Comparison of ENCODE assay signal across 20 cellular contexts in the genomic region with DNA sequence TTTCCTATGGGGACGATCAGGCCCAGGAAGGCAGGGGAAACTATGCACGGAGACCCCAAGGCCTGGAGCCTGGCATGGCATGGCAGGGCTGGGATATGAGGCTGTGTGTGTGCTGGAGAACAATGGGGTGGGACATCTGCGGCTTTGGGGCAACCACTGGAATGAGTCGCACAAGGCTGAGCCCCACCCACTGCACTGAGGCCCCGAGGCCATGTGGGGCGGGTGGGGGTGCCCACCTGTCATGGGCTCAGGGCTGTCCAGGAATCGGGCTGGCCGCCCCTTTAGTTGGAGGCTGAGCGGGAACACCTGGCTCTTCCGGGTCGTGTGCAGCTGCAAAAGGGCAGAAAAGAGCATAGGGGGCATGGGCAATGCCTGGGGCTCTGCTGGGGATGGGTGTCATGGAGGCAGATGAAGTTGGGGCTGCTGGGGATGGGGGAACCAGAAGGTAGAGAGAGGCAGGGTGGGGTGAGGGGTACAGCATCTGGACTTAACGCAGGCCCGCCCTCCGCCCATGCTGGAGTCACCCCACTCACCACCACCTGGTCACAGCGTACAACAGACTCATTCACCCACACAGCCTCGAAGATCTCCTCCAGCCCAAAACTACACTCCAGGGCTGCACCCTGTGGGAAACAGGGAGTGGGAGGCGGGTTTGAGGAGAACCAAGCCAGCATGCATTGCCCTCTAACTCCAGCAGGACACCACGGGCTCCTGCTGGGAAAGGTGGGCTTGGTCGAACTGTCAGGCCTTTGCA. TPM values are rescaled to one million over a fixed set of nuclear protein-coding genes. Genes with fewer than 3 reads are reported as not detected.
DNase-seq lines count a peak whose midpoint lies in the region; ATAC-seq lines count a peak whose summit lies in the region.
"Had no signal": no experiment of that assay in that cellular context is flagged by ENCODE, and none has a peak within 500 bp of the region (broad histone marks: within the 10 kb centered on the region; RNA-seq: fewer than 3 reads in every experiment).

No MANE protein-coding gene starts in this region.

- H3K9me3 ChIP-seq in KOPT-K1 (ENCODE audit: insufficient read depth, low read length, poor library complexity, severe bottlenecking): no peaks in the 10 kb centered on the region
- H3K9me3 ChIP-seq: adrenal gland, BE2C, sigmoid colon had no signal

- no peak for ATAC-seq in effector memory CD8-positive, alpha-beta T cell (replicated peaks)
- no peak for ATAC-seq in stimulated activated memory B cell treated with anti-CD40 and anti-IgM and Interleukin-4, amounts not matched to agents 10 μg/mL and 1 μg/mL and 100 μg/mL, for 72 hours
- ATAC-seq in GM21423 (IDR thresholded peaks at IDR 0.05; ENCODE audit: unreplicated experiment): no peak
- ATAC-seq in activated T-cell treated with anti-CD3 and anti-CD28 coated beads, Interleukin-2, amount 50 U/mL, for 4 hours: no peak
- no peak for ATAC-seq in GM21723 (IDR thresholded peaks at IDR 0.05; ENCODE audit: unreplicated experiment)
- ATAC-seq: HCT116 had no signal

- peaks cover 63% of the 10 kb centered on the region for H3K36me3 Mint-ChIP-seq in effector memory CD8-positive, alpha-beta T cell (ENCODE audit: insufficient read depth)
- H3K36me3 Mint-ChIP-seq in stimulated activated memory B cell treated with anti-CD40 and anti-IgM and Interleukin-4, amounts not matched to agents 10 μg/mL and 1 μg/mL and 100 μg/mL, for 72 hours: no peaks in the 10 kb centered on the region
- H3K36me3 Mint-ChIP-seq in activated T-cell treated with anti-CD3 and anti-CD28 coated beads, Interleukin-2, amount 50 U/mL, for 4 hours (ENCODE audit: insufficient read depth): peaks cover 2% of the 10 kb centered on the region
- H3K36me3 Mint-ChIP-seq: WTC11 had no signal

- H3K36me3 ChIP-seq in KOPT-K1 (ENCODE audit: insufficient read depth, low read length): no peaks in the 10 kb centered on the region
- H3K36me3 ChIP-seq: cardiac muscle cell had no signal

- peak overlapping the region; percentile 80 for H3K27ac ChIP-seq in KOPT-K1 (ENCODE audit: low read depth, low read length, poor library complexity, severe bottlenecking)
- H3K27ac ChIP-seq: cardiac muscle cell, hepatocyte had no signal

- no peaks in the 10 kb centered on the region for H3K9me3 Mint-ChIP-seq in effector memory CD8-positive, alpha-beta T cell
- no peaks in the 10 kb centered on the region for H3K9me3 Mint-ChIP-seq in stimulated activated memory B cell treated with anti-CD40 and anti-IgM and Interleukin-4, amounts not matched to agents 10 μg/mL and 1 μg/mL and 100 μg/mL, for 72 hours
- no peaks in the 10 kb centered on the region for H3K9me3 Mint-ChIP-seq in activated T-cell treated with anti-CD3 and anti-CD28 coated beads, Interleukin-2, amount 50 U/mL, for 4 hours
- H3K9me3 Mint-ChIP-seq: activated T-helper 1 cell treated with anti-CD3 and anti-CD28 coated beads, Interleukin-12 subunit alpha, Interleukin-12 subunit beta, Interleukin-2, Interleukin-4 antibody, amounts not matched to agents 30 ng/mL and 10 ng/mL and 1 ng/mL, durations not matched to agents 14 hours and 24 hours and 36 hours; WTC11 had no signal

- H3K27ac Mint-ChIP-seq in effector memory CD8-positive, alpha-beta T cell: peak overlapping the region; percentile 93 to 95
- H3K27ac Mint-ChIP-seq in stimulated activated memory B cell treated with anti-CD40 and anti-IgM and Interleukin-4, amounts not matched to agents 10 μg/mL and 1 μg/mL and 100 μg/mL, for 72 hours: peak overlapping the region; percentile 91
- H3K27ac Mint-ChIP-seq: activated T-helper 1 cell treated with anti-CD3 and anti-CD28 coated beads, Interleukin-12 subunit alpha, Interleukin-12 subunit beta, Interleukin-2, Interleukin-4 antibody, amounts not matched to agents 30 ng/mL and 10 ng/mL and 1 ng/mL, durations not matched to agents 14 hours and 24 hours and 36 hours had no signal

- DNase-seq in COLO668 (lab: John Stamatoyannopoulos, UW; ENCODE audit: unreplicated experiment): peak; percentile 5
- DNase-seq in effector memory CD8-positive, alpha-beta T cell: no peak
- no peak for DNase-seq in activated T-cell treated with anti-CD3 and anti-CD28 coated beads, Interleukin-2, amount 50 U/mL, for 4 hours
- DNase-seq: activated CD8-positive, alpha-beta memory T cell treated with anti-CD3 and anti-CD28 coated beads for 24 hours; adrenal gland; BE2C; DMS79; sigmoid colon; T-helper 1 cell had no signal

- peaks cover 42 to 61% of the 10 kb centered on the region in 2 donors for H3K4me1 Mint-ChIP-seq in effector memory CD8-positive, alpha-beta T cell (ENCODE audit: low read depth in 2 of 2)
- H3K4me1 Mint-ChIP-seq in stimulated activated memory B cell treated with anti-CD40 and anti-IgM and Interleukin-4, amounts not matched to agents 10 μg/mL and 1 μg/mL and 100 μg/mL, for 72 hours: peaks cover 71% of the 10 kb centered on the region
- H3K4me1 Mint-ChIP-seq in activated T-cell treated with anti-CD3 and anti-CD28 coated beads, Interleukin-2, amount 50 U/mL, for 4 hours (ENCODE audit: low read depth): peaks cover 39% of the 10 kb centered on the region

- peak overlapping the region; percentile 25 to 64 for H3K4me3 Mint-ChIP-seq in effector memory CD8-positive, alpha-beta T cell
- H3K4me3 Mint-ChIP-seq in stimulated activated memory B cell treated with anti-CD40 and anti-IgM and Interleukin-4, amounts not matched to agents 10 μg/mL and 1 μg/mL and 100 μg/mL, for 72 hours: no peak overlapping the region
- no peak overlapping the region for H3K4me3 Mint-ChIP-seq in activated T-cell treated with anti-CD3 and anti-CD28 coated beads, Interleukin-2, amount 50 U/mL, for 4 hours
- H3K4me3 Mint-ChIP-seq: activated T-helper 1 cell treated with anti-CD3 and anti-CD28 coated beads, Interleukin-12 subunit alpha, Interleukin-12 subunit beta, Interleukin-2, Interleukin-4 antibody, amounts not matched to agents 30 ng/mL and 10 ng/mL and 1 ng/mL, durations not matched to agents 14 hours and 24 hours and 36 hours; WTC11 had no signal

- H3K27me3 Mint-ChIP-seq in effector memory CD8-positive, alpha-beta T cell: no peaks in the 10 kb centered on the region
- H3K27me3 Mint-ChIP-seq in stimulated activated memory B cell treated with anti-CD40 and anti-IgM and Interleukin-4, amounts not matched to agents 10 μg/mL and 1 μg/mL and 100 μg/mL, for 72 hours: no peaks in the 10 kb centered on the region
- H3K27me3 Mint-ChIP-seq in activated T-cell treated with anti-CD3 and anti-CD28 coated beads, Interleukin-2, amount 50 U/mL, for 4 hours (ENCODE audit: low read depth): no peaks in the 10 kb centered on the region

RNA-seq across cellular contexts. Expression of a gene that starts 31.1 kb away (rescaled TPM):
- 1 to 10 TPM; 4.8 to 6.2 (median 6.1) TPM for total RNA-seq in activated T-cell treated with anti-CD3 and anti-CD28 coated beads, Interleukin-2, amount 50 U/mL, for 4 hours

RNA-seq across cellular contexts. Expression of a gene that starts 32.4 kb away (rescaled TPM):
- not detected for total RNA-seq in activated T-cell treated with anti-CD3 and anti-CD28 coated beads, Interleukin-2, amount 50 U/mL, for 4 hours
- total RNA-seq: activated T-helper 1 cell treated with anti-CD3 and anti-CD28 coated beads, Interleukin-12 subunit alpha, Interleukin-12 subunit beta, Interleukin-2, Interleukin-4 antibody, amounts not matched to agents 30 ng/mL and 10 ng/mL and 1 ng/mL, durations not matched to agents 14 hours and 24 hours and 36 hours; adrenal gland; cardiac muscle cell; hepatocyte; LHCN-M2; omental fat pad; sigmoid colon; WTC11 had no signal

RNA-seq across cellular contexts. Expression of a gene that starts 47.0 kb away (rescaled TPM):
- not detected for total RNA-seq in activated T-cell treated with anti-CD3 and anti-CD28 coated beads, Interleukin-2, amount 50 U/mL, for 4 hours
- total RNA-seq: activated T-helper 1 cell treated with anti-CD3 and anti-CD28 coated beads, Interleukin-12 subunit alpha, Interleukin-12 subunit beta, Interleukin-2, Interleukin-4 antibody, amounts not matched to agents 30 ng/mL and 10 ng/mL and 1 ng/mL, durations not matched to agents 14 hours and 24 hours and 36 hours; adrenal gland; cardiac muscle cell; hepatocyte; LHCN-M2; sigmoid colon; WTC11 had no signal

Comparison
In these comparisons a context has a peak if more than half of its experiments do, and no peak if none do; other contexts are left out.
1. H3K4me3 Mint-ChIP-seq: peak in effector memory CD8-positive, alpha-beta T cell (2 of 2); none in stimulated activated memory B cell treated with anti-CD40 and anti-IgM and Interleukin-4, amounts not matched to agents 10 μg/mL and 1 μg/mL and 100 μg/mL, for 72 hours (single experiment) and activated T-cell treated with anti-CD3 and anti-CD28 coated beads, Interleukin-2, amount 50 U/mL, for 4 hours (single experiment).